ENCODE assay signal across 1 cellular context in the genomic region with DNA sequence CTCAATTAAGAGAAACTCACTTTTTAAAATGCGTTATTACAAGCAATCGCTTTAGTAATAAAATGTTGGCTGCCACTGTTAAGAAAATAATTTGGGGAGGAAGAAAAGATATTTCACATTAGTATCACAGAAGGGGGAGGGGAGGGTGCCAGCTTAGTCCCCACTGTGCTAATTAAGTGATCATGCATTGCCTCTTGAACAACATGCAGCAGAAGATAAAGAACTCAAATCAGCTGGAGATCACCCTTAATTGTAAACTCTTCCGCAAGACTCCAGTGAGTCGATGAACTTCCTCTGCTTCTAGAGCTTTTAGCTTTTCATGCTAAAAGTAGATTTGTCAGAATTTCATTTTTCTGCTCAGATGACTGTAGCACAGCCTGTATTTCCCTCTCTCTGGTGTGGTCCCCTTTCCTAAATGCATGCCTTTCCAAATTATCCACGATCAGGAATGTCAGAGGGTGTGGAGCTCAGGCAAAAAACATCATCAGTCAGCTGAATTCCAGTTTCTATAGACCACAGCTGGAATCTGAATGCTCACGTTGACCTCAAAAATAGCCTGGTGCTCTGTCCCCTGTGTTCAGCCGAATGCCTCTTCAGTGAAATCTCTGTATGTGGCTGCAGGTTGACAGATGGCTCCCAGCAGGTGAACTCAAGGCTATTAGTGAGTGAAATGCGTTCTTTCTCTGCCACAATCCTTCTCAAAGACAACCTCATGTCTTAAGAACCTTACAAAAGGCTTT.
TF ChIP-seq lines count a peak whose summit lies in the region.

No MANE protein-coding gene starts in this region.

TF ChIP-seq in GM23338, 12 proteins besides CTCF, POLR2A, EP300 and RAD21 (continued from another document):
- no peak for TF ChIP-seq EZH2 (IDR thresholded peaks at IDR 0.05; ENCODE audit: low read depth, unreplicated experiment)
- TF ChIP-seq NANOG (IDR thresholded peaks at IDR 0.05; ENCODE audit: borderline replicate concordance): peak; percentile 67
- no peak for TF ChIP-seq ZNF114 (CRISPR knock-in tag; IDR thresholded peaks at IDR 0.05)
- TF ChIP-seq ZNF331 (CRISPR knock-in tag; IDR thresholded peaks at IDR 0.05; ENCODE audit: low read depth): 0 out of 2 replicates have a peak, but pooled peaks have one; percentile 17
